ENCODE assay signal across 25 cellular contexts in genomic region chr1:38772953-38773352, GRCh38.
"Had no signal": no experiment of that assay in that cellular context is flagged by ENCODE, and none has a peak within 500 bp of the region (broad histone marks: within the 10 kb centered on the region; RNA-seq: fewer than 3 reads in every experiment).

No MANE protein-coding gene starts in this region.

- FAIRE-seq: endometrium, islet of Langerhans, keratinocyte had no signal

- DNase-seq: colonic mucosa; cortex of kidney; effector CD8-positive, alpha-beta T cell; effector memory CD8-positive, alpha-beta T cell; endodermal cell; erythroblast; esophagus squamous epithelium; foreskin fibroblast; foreskin melanocyte; gastrocnemius medialis; glutamatergic neuron; head of caudate nucleus; heart right ventricle; hippocampal formation; left cardiac atrium; left lung; left ventricle myocardium superior; lower lobe of right lung; mesenchymal stem cell; naive thymus-derived CD4-positive, alpha-beta T cell had no signal

- H3K27me3 ChIP-seq: colonic mucosa, gastrocnemius medialis had no signal

- ATAC-seq: effector memory CD8-positive, alpha-beta T cell; esophagus mucosa; gastrocnemius medialis; heart right ventricle; left cardiac atrium; left lung; left ventricle myocardium superior; naive thymus-derived CD4-positive, alpha-beta T cell had no signal

- H3K36me3 ChIP-seq: colonic mucosa, esophagus squamous epithelium, gastrocnemius medialis, heart right ventricle, left lung, lower lobe of right lung had no signal

- H3K4me3 ChIP-seq: colonic mucosa, esophagus squamous epithelium, gastrocnemius medialis, heart right ventricle, left lung, lower lobe of right lung had no signal

- H3K4me1 ChIP-seq: colonic mucosa, esophagus squamous epithelium, gastrocnemius medialis, heart right ventricle, left lung, lower lobe of right lung had no signal

- H3K27ac ChIP-seq: colonic mucosa, epithelial cell of prostate, esophagus squamous epithelium, gastrocnemius medialis, heart right ventricle, left lung, lower lobe of right lung had no signal

- H3K9me3 ChIP-seq: colonic mucosa, esophagus squamous epithelium, gastrocnemius medialis, left lung, lower lobe of right lung had no signal
